17 cellular contexts compared by ENCODE assay signal in genomic region chr6:53916804-53917463, GRCh38.
A peak's percentile ranks its signal among the peaks of the same experiment; 100 is the strongest.
DNase-seq lines count a peak whose midpoint lies in the region; ATAC-seq and TF ChIP-seq lines count a peak whose summit lies in the region.
"Had no signal": no experiment of that assay in that cellular context is flagged by ENCODE, and none has a peak within 500 bp of the region (broad histone marks: within the 10 kb centered on the region; RNA-seq: fewer than 3 reads in every experiment).

No MANE protein-coding gene starts in this region.

- H3K9me3 Mint-ChIP-seq in osteocyte (ENCODE audit: unreplicated experiment): no peaks in the 10 kb centered on the region
- no peaks in the 10 kb centered on the region for H3K9me3 Mint-ChIP-seq in effector memory CD8-positive, alpha-beta T cell
- H3K9me3 Mint-ChIP-seq: activated CD4-positive, alpha-beta memory T cell treated with anti-CD3 and anti-CD28 coated beads for 36 hours; CD4-positive, CD25-positive, alpha-beta regulatory T cell had no signal

- TF ChIP-seq POLR2A in upper lobe of left lung (IDR thresholded peaks at IDR 0.05): no peak
- no peak for TF ChIP-seq POLR2A in right lobe of liver (IDR thresholded peaks at IDR 0.05)

- H3K4me3 Mint-ChIP-seq in osteocyte (ENCODE audit: unreplicated experiment): no peak overlapping the region
- H3K4me3 Mint-ChIP-seq in effector memory CD8-positive, alpha-beta T cell: no peak overlapping the region
- H3K4me3 Mint-ChIP-seq: activated CD4-positive, alpha-beta memory T cell treated with anti-CD3 and anti-CD28 coated beads for 36 hours; CD4-positive, CD25-positive, alpha-beta regulatory T cell had no signal

- TF ChIP-seq EP300 in upper lobe of left lung (IDR thresholded peaks at IDR 0.05): no peak

- H3K9me3 ChIP-seq in upper lobe of left lung (no peaks in the 10 kb centered on the region), right lobe of liver (no peaks in the 10 kb centered on the region)

- peaks cover 39% of the 10 kb centered on the region for H3K36me3 Mint-ChIP-seq in osteocyte (ENCODE audit: unreplicated experiment)
- peaks cover 5% of the 10 kb centered on the region for H3K36me3 Mint-ChIP-seq in effector memory CD8-positive, alpha-beta T cell (ENCODE audit: insufficient read depth)

- H3K4me3 ChIP-seq in upper lobe of left lung (no peak overlapping the region), right lobe of liver (no peak overlapping the region)
- H3K4me3 ChIP-seq: cardiac muscle cell, K562 had no signal

- 92 to 94% methylated on average over 3 of the region's 3 CpGs for WGBS in upper lobe of left lung, 2 donors
- WGBS in right lobe of liver (ENCODE audit: insufficient coverage, low coverage, low lambda C conversion rate, missing lambda C conversion rate): 79% methylated on average over 2 of the region's 3 CpGs

- peaks cover 23% of the 10 kb centered on the region for H3K4me1 Mint-ChIP-seq in osteocyte (ENCODE audit: unreplicated experiment)
- H3K4me1 Mint-ChIP-seq in effector memory CD8-positive, alpha-beta T cell (ENCODE audit: low read depth in 2 of 2): no peaks in the 10 kb centered on the region
- H3K4me1 Mint-ChIP-seq: CD4-positive, CD25-positive, alpha-beta regulatory T cell had no signal

- H3K36me3 ChIP-seq in upper lobe of left lung: no peaks in the 10 kb centered on the region
- no peaks in the 10 kb centered on the region for H3K36me3 ChIP-seq in right lobe of liver
- H3K36me3 ChIP-seq: cardiac muscle cell had no signal

- H3K27me3 ChIP-seq in upper lobe of left lung: no peaks in the 10 kb centered on the region
- no peaks in the 10 kb centered on the region for H3K27me3 ChIP-seq in right lobe of liver
- H3K27me3 ChIP-seq: cardiac muscle cell had no signal

- no peak for TF ChIP-seq CTCF in osteocyte (IDR thresholded peaks at IDR 0.05)
- TF ChIP-seq CTCF in upper lobe of left lung (IDR thresholded peaks at IDR 0.05): no peak
- TF ChIP-seq CTCF in right lobe of liver (IDR thresholded peaks at IDR 0.05): no peak

- no peak overlapping the region for H3K27ac ChIP-seq in upper lobe of left lung
- H3K27ac ChIP-seq in right lobe of liver: no peak overlapping the region
- H3K27ac ChIP-seq: cardiac muscle cell, epithelial cell of prostate had no signal

- ATAC-seq in GM18873 (IDR thresholded peaks at IDR 0.05; ENCODE audit: low FRiP score, unreplicated experiment) (peak; percentile 73), HG02678 (IDR thresholded peaks at IDR 0.05; ENCODE audit: unreplicated experiment) (peak; percentile 59), upper lobe of left lung (ENCODE audit: low FRiP score in 2 of 2) (no peak), right lobe of liver (no peak)
- ATAC-seq in effector memory CD8-positive, alpha-beta T cell (replicated peaks): no peak
- ATAC-seq: K562 had no signal

- intact Hi-C loops in right lobe of liver (cut with DNase I): no loop called here

- peak overlapping the region; percentile 0 for H3K27ac Mint-ChIP-seq in osteocyte (ENCODE audit: unreplicated experiment)
- H3K27ac Mint-ChIP-seq in effector memory CD8-positive, alpha-beta T cell: no peak overlapping the region
- H3K27ac Mint-ChIP-seq: activated CD4-positive, alpha-beta memory T cell treated with anti-CD3 and anti-CD28 coated beads for 36 hours; CD4-positive, CD25-positive, alpha-beta regulatory T cell had no signal

- no peaks in the 10 kb centered on the region for H3K4me1 ChIP-seq in upper lobe of left lung
- no peaks in the 10 kb centered on the region for H3K4me1 ChIP-seq in right lobe of liver

- DNase-seq in HK-2 (ENCODE audit: unreplicated experiment) (peak; percentile 43), osteocyte (ENCODE audit: extremely low spot score, unreplicated experiment) (no peak), NCI-H1694 treated with DMSO at 0.1 percent for 48 hours (lab: John Stamatoyannopoulos, UW) (no peak), upper lobe of left lung (no peak), right lobe of liver (no peak)
- no peak for DNase-seq in effector memory CD8-positive, alpha-beta T cell
- DNase-seq: activated CD4-positive, alpha-beta memory T cell treated with anti-CD3 and anti-CD28 coated beads for 36 hours; CD4-positive, CD25-positive, alpha-beta regulatory T cell; NCI-H2171 treated with DMSO at 0.1 percent for 48 hours; stimulated activated CD4-positive, alpha-beta T cell treated with anti-CD3 and anti-CD28 coated beads, Interleukin-2, amount 100 ng/mL, for 24 hours; stimulated activated naive CD4-positive, alpha-beta T cell; T-helper 2 cell had no signal

- H3K27me3 Mint-ChIP-seq in osteocyte (ENCODE audit: unreplicated experiment): no peaks in the 10 kb centered on the region
- no peaks in the 10 kb centered on the region for H3K27me3 Mint-ChIP-seq in effector memory CD8-positive, alpha-beta T cell
- H3K27me3 Mint-ChIP-seq: activated CD4-positive, alpha-beta memory T cell treated with anti-CD3 and anti-CD28 coated beads for 36 hours; CD4-positive, CD25-positive, alpha-beta regulatory T cell had no signal

Comparison
In these comparisons a context has a peak if more than half of its experiments do, and no peak if none do; other contexts are left out.
1. ATAC-seq: peak in GM18873 (single experiment) and HG02678 (single experiment); none in effector memory CD8-positive, alpha-beta T cell (single experiment), upper lobe of left lung (0 of 2) and right lobe of liver (0 of 4).